ENCODE assay signal across 10 cellular contexts in the genomic region with DNA sequence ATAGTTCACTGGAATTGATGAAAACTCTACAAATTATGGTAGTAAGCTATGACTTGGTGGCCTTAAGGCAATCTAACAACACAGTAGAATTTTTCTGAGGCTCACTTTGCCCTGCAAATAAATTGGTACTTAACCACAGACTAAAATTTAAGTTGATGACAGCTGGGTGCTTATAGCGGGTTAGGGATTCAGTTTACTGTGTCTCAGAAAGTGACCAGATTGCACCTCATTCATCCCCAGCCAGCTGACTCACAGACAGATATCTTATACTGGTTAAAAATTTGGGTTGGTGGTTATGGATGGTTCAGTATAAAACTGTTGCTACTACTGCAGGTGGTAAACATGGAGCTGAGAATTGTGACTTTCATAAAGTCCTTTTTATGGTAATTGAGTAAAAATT. TPM values are rescaled to one million over a fixed set of nuclear protein-coding genes. Genes with fewer than 3 reads are reported as not detected.
DNase-seq lines count a peak whose midpoint lies in the region; ATAC-seq and TF ChIP-seq lines count a peak whose summit lies in the region.
"Had no signal": no experiment of that assay in that cellular context is flagged by ENCODE, and none has a peak within 500 bp of the region (broad histone marks: within the 10 kb centered on the region; RNA-seq: fewer than 3 reads in every experiment).

No MANE protein-coding gene starts in this region.

- no peaks in the 10 kb centered on the region for H3K9me3 ChIP-seq in HAP-1
- H3K9me3 ChIP-seq: thyroid gland had no signal

- H3K36me3 Mint-ChIP-seq in T-cell = peaks cover 2% of the 10 kb centered on the region

- H3K27ac Mint-ChIP-seq in T-cell = peak overlapping the region; percentile 2 to 46

- no peaks in the 10 kb centered on the region for H3K27me3 Mint-ChIP-seq in T-cell

- H3K36me3 ChIP-seq in HAP-1 (replicated peaks) = peaks cover 60% of the 10 kb centered on the region
- H3K36me3 ChIP-seq: thyroid gland had no signal

- POLR2A ChIA-PET in T-cell (lab: Charles Lee) = interaction anchor here in 1 of 2 donors (0.5 to 0.7 kb wide), 2 partner anchors 31 to 85 kb away, joined by 3 read pairs; no protein-coding TSS in a partner anchor

- H3K4me3 Mint-ChIP-seq in T-cell = no peak overlapping the region

- in situ Hi-C loops in HAP-1 (cut with MboI; ENCODE audit: low sequenced_read_pairs) = loop anchor here (25.0 kb wide), 1 partner anchor 348 kb away; no protein-coding TSS in a partner anchor

- no peak for TF ChIP-seq CTCF in AG10803 (conservative IDR thresholded peaks at IDR 0.05; ENCODE audit: low read length)

- ATAC-seq in T-cell (replicated peaks in 1 of 4) = no peak

- H3K4me3 ChIP-seq in AG10803 (ENCODE audit: low read length) = peak overlapping the region; percentile 11
- peak overlapping the region; percentile 85 for H3K4me3 ChIP-seq in HAP-1
- H3K4me3 ChIP-seq: thyroid gland had no signal

- CTCF ChIA-PET in T-cell (lab: Charles Lee) = no interaction called here

- no peaks in the 10 kb centered on the region for H3K27me3 ChIP-seq in HAP-1 (ENCODE audit: low read depth)
- H3K27me3 ChIP-seq: thyroid gland had no signal

- H3K4me1 ChIP-seq in HAP-1 = peaks cover 42% of the 10 kb centered on the region

- H3K9me3 Mint-ChIP-seq in T-cell = no peaks in the 10 kb centered on the region

- DNase-seq in AG10803 (ENCODE audit: low read depth) (no peak), HAP-1 (ENCODE audit: low spot score in 2 of 2) (no peak), T-cell (no peak), fibroblast of peridontal ligament (ENCODE audit: extremely low read depth) (peak; percentile 30), midbrain (lab: John Stamatoyannopoulos, UW) (no peak), NCI-H2029 (lab: John Stamatoyannopoulos, UW) (no peak), substantia nigra (lab: John Stamatoyannopoulos, UW) (no peak), SHP77 treated with DMSO at 0.1 percent for 48 hours (lab: John Stamatoyannopoulos, UW) (no peak)
- DNase-seq: NCI-H526, thyroid gland had no signal

- peaks cover 27 to 52% (median 44%) of the 10 kb centered on the region in 3 donors for H3K4me1 Mint-ChIP-seq in T-cell

- H3K27ac ChIP-seq in substantia nigra (ENCODE audit: low read depth, low read length, poor library complexity, severe bottlenecking) = no peak overlapping the region
- H3K27ac ChIP-seq: thyroid gland had no signal

RNA-seq across cellular contexts. Expression of gene CKS2, which starts 2.8 kb away (rescaled TPM):
- total RNA-seq in T-cell = 10 to 100 TPM in 1 of 5 donors, 1 to 10 TPM in 4; 8.6 to 13.1 (median 9.2) TPM

RNA-seq across cellular contexts. Expression of gene SECISBP2, which starts 4.5 kb away (rescaled TPM):
- total RNA-seq in T-cell = 100 to 1,000 TPM in 2 of 5 donors, 10 to 100 TPM in 3; 78.8 to 132 (median 87.5) TPM
